Comparison of ENCODE assay signal across 8 cellular contexts in the genomic region with DNA sequence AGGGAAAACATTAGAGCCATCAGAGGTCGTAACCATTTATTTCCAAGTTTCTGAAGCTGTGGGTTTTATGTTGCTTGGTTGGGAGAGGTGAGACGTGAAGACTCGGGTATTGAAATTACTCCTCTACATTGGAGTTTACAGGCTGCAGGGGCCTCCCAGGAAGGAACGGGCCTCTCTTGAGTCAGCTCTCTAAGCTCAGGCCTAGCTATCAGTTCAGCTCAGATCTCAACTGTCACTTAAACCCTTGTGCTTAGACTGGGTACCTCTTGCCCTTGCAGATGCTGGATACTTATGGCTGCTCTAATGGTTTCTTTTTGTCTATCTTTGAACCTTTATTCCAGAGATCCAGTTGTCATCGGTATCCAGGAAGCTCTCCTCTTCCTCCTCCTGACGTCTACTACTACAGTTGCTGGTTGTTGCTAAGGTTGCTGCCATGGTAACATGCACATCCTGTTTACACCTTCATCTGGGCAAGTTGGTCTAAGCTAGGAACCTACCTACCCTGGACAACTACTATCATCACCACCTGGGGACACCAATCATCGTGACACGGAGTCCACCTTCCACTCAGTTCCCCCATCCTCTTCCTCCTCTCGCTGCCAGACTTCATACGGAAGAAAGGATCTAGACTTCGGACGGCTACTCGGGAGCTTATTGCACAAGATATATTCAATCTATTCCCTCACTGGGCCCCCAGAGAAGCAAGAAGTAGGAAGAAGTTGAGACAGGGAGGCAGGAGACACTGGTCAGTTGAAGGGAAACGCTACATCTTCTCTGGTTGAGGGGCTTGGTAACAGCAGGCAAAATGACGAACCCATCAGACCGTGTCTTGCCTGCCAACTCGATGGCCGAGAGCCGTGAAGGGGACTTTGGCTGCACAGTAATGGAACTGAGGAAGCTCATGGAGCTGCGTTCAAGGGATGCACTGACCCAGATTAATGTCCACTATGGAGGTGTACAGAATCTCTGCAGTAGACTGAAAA. TPM values are rescaled to one million over a fixed set of nuclear protein-coding genes. Genes with fewer than 3 reads are reported as not detected.
A peak's percentile ranks its signal among the peaks of the same experiment; 100 is the strongest.
DNase-seq lines count a peak whose midpoint lies in the region; ATAC-seq, FAIRE-seq and TF ChIP-seq lines count a peak whose summit lies in the region.

No MANE protein-coding gene starts in this region.

- H3K18ac ChIP-seq in H1 (ENCODE audit: extremely low read depth, low read length): no peak overlapping the region

- H3K9ac ChIP-seq in H1 (replicated peaks in 1 of 4; ENCODE audit: extremely low read depth in 1 of 4, low read depth in 3 of 4, low read length in 3 of 4): no peak overlapping the region

- H3K27me3 ChIP-seq in H1 (replicated peaks in 1 of 4; ENCODE audit: control insufficient read depth in 3 of 4, extremely low read depth in 1 of 4, insufficient read depth in 3 of 4, low read length in 3 of 4) (no peaks in the 10 kb centered on the region), adrenal gland (no peaks in the 10 kb centered on the region)

- H3K9me3 ChIP-seq in H1 (ENCODE audit: insufficient read depth in 2 of 2, low read depth in 1 of 2, low read length in 1 of 2): no peaks in the 10 kb centered on the region
- no peaks in the 10 kb centered on the region for H3K9me3 ChIP-seq in adrenal gland (replicated peaks in 1 of 3)

- no peak overlapping the region for H4K91ac ChIP-seq in H1 (replicated peaks; ENCODE audit: insufficient read length, low read length)

- POLR2A ChIA-PET in H1 (lab: Charles Lee; ENCODE audit: partially characterized antibody): interaction anchor here (1.0 kb wide), 1 partner anchor 16 kb away, joined by 3 read pairs; no protein-coding TSS in a partner anchor

- FAIRE-seq in H1 (lab: Jason Lieb, UNC): no peak

- peaks cover 7% of the 10 kb centered on the region for H3K36me3 Mint-ChIP-seq in progenitor cell of endocrine pancreas (ENCODE audit: insufficient read depth)

- H3K23me2 ChIP-seq in H1 (ENCODE audit: low read depth, low read length): no peaks in the 10 kb centered on the region

- no peak for TF ChIP-seq POLR2A in H1 (IDR thresholded peaks at IDR 0.05; ENCODE audit: control extremely low read depth in 1 of 2, low read depth in 2 of 2, low read length in 2 of 2)
- TF ChIP-seq POLR2A in adrenal gland (IDR thresholded peaks at IDR 0.05): no peak

- H4K5ac ChIP-seq in H1 (ENCODE audit: insufficient read length, low read depth, low read length): no peak overlapping the region

- no peak overlapping the region for H2BK5ac ChIP-seq in H1 (ENCODE audit: low read depth, low read length)

- no peak for TF ChIP-seq EP300 in H1 (IDR thresholded peaks at IDR 0.05; ENCODE audit: borderline replicate concordance in 1 of 2, low read depth in 2 of 2, low read length in 2 of 2)

- H3K27ac Mint-ChIP-seq in progenitor cell of endocrine pancreas: no peak overlapping the region

- H3K79me1 ChIP-seq in H1 (ENCODE audit: low read depth, low read length): no peaks in the 10 kb centered on the region

- no peak overlapping the region for H2BK15ac ChIP-seq in H1 (ENCODE audit: low read length)

- H3K79me2 ChIP-seq in H1 (ENCODE audit: control insufficient read depth in 1 of 2, insufficient read depth in 2 of 2, low read length in 2 of 2): no peaks in the 10 kb centered on the region

- no peak overlapping the region for H2BK12ac ChIP-seq in H1 (ENCODE audit: low read depth, low read length)

- H3K4me2 ChIP-seq in H1 (ENCODE audit: insufficient read depth in 1 of 2, low read depth in 2 of 2, low read length in 2 of 2): peak overlapping the region; percentile 19 to 49; a peak in 2 of 4 replicates

- peak; percentile 50 for ATAC-seq in HG03280 (IDR thresholded peaks at IDR 0.05; ENCODE audit: unreplicated experiment)

- no peak overlapping the region for H3K14ac ChIP-seq in H1 (ENCODE audit: insufficient read length)

- no peak for TF ChIP-seq CTCF in H1 (IDR thresholded peaks at IDR 0.05; ENCODE audit: control extremely low read depth in 1 of 3, insufficient read depth in 1 of 3, low read depth in 1 of 3, low read length in 3 of 3)
- TF ChIP-seq CTCF in progenitor cell of endocrine pancreas (IDR thresholded peaks at IDR 0.05; ENCODE audit: unreplicated experiment): no peak
- TF ChIP-seq CTCF in adrenal gland (IDR thresholded peaks at IDR 0.05): no peak

- H3K4me3 Mint-ChIP-seq in progenitor cell of endocrine pancreas (ENCODE audit: low read depth): no peak overlapping the region

- no peak overlapping the region for H2BK120ac ChIP-seq in H1 (replicated peaks; ENCODE audit: low read depth, low read length)

- intact Hi-C loops in posterior vena cava (cut with DNase I): no loop called here
- intact Hi-C loops in adrenal gland (cut with DNase I): no loop called here

- H3K4ac ChIP-seq in H1 (replicated peaks; ENCODE audit: insufficient read length, low read depth, low read length): no peak overlapping the region

- 80% methylated on average over 20 of the region's 20 CpGs; no CpG with 5 or more reads in 1 of the 2 experiments for WGBS in H1 (ENCODE audit: extremely low coverage in 1 of 2, insufficient coverage in 1 of 2, insufficient read length in 1 of 2, insufficient replicate concordance in 2 of 2, low coverage in 1 of 2, low lambda C conversion rate in 2 of 2, missing lambda C conversion rate in 1 of 2), 2 experiments
- WGBS in adrenal gland, 4 donors: 81 to 83% (median 82%) methylated on average over 20 of the region's 20 CpGs

- H3K56ac ChIP-seq in H1 (replicated peaks; ENCODE audit: insufficient read length, low read depth, low read length): no peak overlapping the region

- H3K9me3 Mint-ChIP-seq in progenitor cell of endocrine pancreas (ENCODE audit: low read depth): no peaks in the 10 kb centered on the region

- H3K4me1 ChIP-seq in H1 (replicated peaks in 1 of 4; ENCODE audit: control insufficient read depth in 3 of 4, insufficient read depth in 4 of 4, low read length in 3 of 4): peaks cover 2 to 7% (median 3%) of the 10 kb centered on the region in 4 experiments
- peaks cover 0 to 6% of the 10 kb centered on the region in 2 donors for H3K4me1 ChIP-seq in adrenal gland (replicated peaks in 1 of 2)

- CTCF ChIA-PET in H1 (lab: Charles Lee; ENCODE audit: partially characterized antibody): interaction anchor here (0.6 to 0.7 kb wide), 4 partner anchors 10 to 176 kb away, joined by 3 to 4 read pairs (median 4); no protein-coding TSS in a partner anchor

- TF ChIP-seq RAD21 in H1 (IDR thresholded peaks at IDR 0.05 in 1 of 2, conservative IDR thresholded peaks at IDR 0.05 in 1 of 2; ENCODE audit: low read depth in 2 of 2, low read length in 2 of 2): no peak

- H3K27me3 Mint-ChIP-seq in progenitor cell of endocrine pancreas: no peaks in the 10 kb centered on the region

- H2AK5ac ChIP-seq in H1 (ENCODE audit: low read depth, low read length): no peak overlapping the region

- H2BK20ac ChIP-seq in H1 (ENCODE audit: low read length): no peak overlapping the region

- no peak overlapping the region for H4K8ac ChIP-seq in H1 (ENCODE audit: extremely low read depth, insufficient read depth, low read length)

- no peak overlapping the region for H3K23ac ChIP-seq in H1 (ENCODE audit: insufficient read length)

- H2AFZ ChIP-seq in H1 (ENCODE audit: low read length): no peak overlapping the region

- peak; percentile 50 for DNase-seq in T-helper 9 cell
- no peak for DNase-seq in H1 (ENCODE audit: low read depth in 1 of 2, low spot score in 2 of 2)
- peak in 2 of 3 experiments; percentile 31 to 33 for DNase-seq in stimulated activated CD4-positive, alpha-beta T cell treated with anti-CD3 and anti-CD28 coated beads, TNF-alpha, amount 100 ng/mL, for 24 hours (ENCODE audit: low read depth in 3 of 3)
- no peak for DNase-seq in progenitor cell of endocrine pancreas (ENCODE audit: low spot score, unreplicated experiment)
- DNase-seq in posterior vena cava (ENCODE audit: low spot score): no peak
- no peak for DNase-seq in adrenal gland
- no peak for DNase-seq in caudate nucleus (lab: John Stamatoyannopoulos, UW)

- H3K36me3 ChIP-seq in H1 (ENCODE audit: control insufficient read depth in 2 of 4, insufficient read depth in 4 of 4, low read length in 3 of 4) (peaks cover 0 to 11% (median 0%) of the 10 kb centered on the region in 4 experiments; a peak in 2 of 8 replicates), adrenal gland (replicated peaks in 1 of 2) (peaks cover 0 to 10% of the 10 kb centered on the region in 2 donors)

- H4K20me1 ChIP-seq in H1 (replicated peaks in 1 of 2; ENCODE audit: control insufficient read depth in 1 of 2, insufficient read depth in 2 of 2, low read length in 2 of 2): peaks cover 0 to under 1% of the 10 kb centered on the region in 2 experiments

- H3K4me3 ChIP-seq in H1 (ENCODE audit: extremely low read depth in 1 of 4, insufficient read depth in 2 of 4, low read depth in 3 of 4, low read length in 4 of 4) (peak overlapping the region in 2 of 4 experiments; percentile 6 to 37; a peak in 2 of 8 replicates), adrenal gland (no peak overlapping the region)

- no peak overlapping the region for H3K27ac ChIP-seq in H1 (ENCODE audit: low read depth, low read length)
- H3K27ac ChIP-seq in adrenal gland: no peak overlapping the region
- no peak overlapping the region for H3K27ac ChIP-seq in caudate nucleus (ENCODE audit: low read depth, low read length)

- no peaks in the 10 kb centered on the region for H3K4me1 Mint-ChIP-seq in progenitor cell of endocrine pancreas (ENCODE audit: low read depth)

TF ChIP-seq in H1, 55 proteins besides CTCF, POLR2A, EP300 and RAD21:
- TF ChIP-seq TAF1 (IDR thresholded peaks at IDR 0.05; ENCODE audit: low read depth, low read length) (0 out of 2 replicates have a peak, but pooled peaks have one; percentile 37), SUZ12 (IDR thresholded peaks at IDR 0.05; ENCODE audit: low read length) (no peak), KDM5A (IDR thresholded peaks at IDR 0.05; ENCODE audit: low read length) (peak; percentile 44; the same call in 1 of the 2 replicates), TBP (IDR thresholded peaks at IDR 0.05; ENCODE audit: low read depth, low read length) (no peak), GABPA (IDR thresholded peaks at IDR 0.05; ENCODE audit: borderline replicate concordance, insufficient read depth, low read length) (peak; percentile 87), CREB1 (IDR thresholded peaks at IDR 0.05) (0 out of 2 replicates have a peak, but pooled peaks have one; percentile 12)

RNA-seq across cellular contexts. Expression of a gene that starts 56.1 kb away (rescaled TPM):
- 11.2 and 12.3 TPM in 2 replicates for total RNA-seq in H1 (2021; fragmentation: NEBNext Ultra II Directional; extraction: Animal tissue kit (Norgen Biotek cat#: 25700))
- 12.2 and 17.5 TPM in 2 replicates for polyA plus RNA-seq in H1 (2011; rRNA removed)
- polyA plus RNA-seq in H1 (2011; cell fraction: cytosol; rRNA removed): 17.0 TPM
- polyA plus RNA-seq in H1 (2011; cell fraction: nucleus; rRNA removed): 27.5 TPM
- polyA plus RNA-seq in H1 (2012, experiment 1 of 2): 12.1 to 18.5 TPM (median 15.9 TPM) in 4 replicates
- polyA plus RNA-seq in H1 (2012, experiment 2 of 2): 1.3 TPM
- polyA plus RNA-seq in H1 (2013, experiment 1 of 2): 16.3 TPM
- polyA plus RNA-seq in H1 (2013, experiment 2 of 2): 14.3 TPM
- 66.3 and 82.5 TPM in 2 replicates for polyA minus RNA-seq in H1 (2011; rRNA and poly(A)+ RNA removed)
- polyA minus RNA-seq in H1 (2011; cell fraction: cytosol; rRNA and poly(A)+ RNA removed): 35.2 TPM
- 34.8 TPM for polyA minus RNA-seq in H1 (2011; cell fraction: nucleus; rRNA and poly(A)+ RNA removed)
- total RNA-seq in progenitor cell of endocrine pancreas: 39.2 and 40.8 TPM in 2 replicates
- 100 to 1,000 TPM; 245 to 250 TPM for total RNA-seq in posterior vena cava
- 100 to 1,000 TPM in 4 of 8 donors, 10 to 100 TPM in 4; 88.2 to 120 (median 102) TPM for total RNA-seq in adrenal gland
- polyA plus RNA-seq in adrenal gland: 100 to 1,000 TPM in 1 of 3 donors, 10 to 100 TPM in 2; 38.5 to 161 (median 42.8) TPM

Comparison
In these comparisons a context has a peak if more than half of its experiments do, and no peak if none do; other contexts are left out.
1. DNase-seq: peak in T-helper 9 cell (single experiment) and stimulated activated CD4-positive, alpha-beta T cell treated with anti-CD3 and anti-CD28 coated beads, TNF-alpha, amount 100 ng/mL, for 24 hours (2 of 3); none in H1 (0 of 2), progenitor cell of endocrine pancreas (single experiment), posterior vena cava (single experiment), adrenal gland (0 of 7) and caudate nucleus (0 of 61).